In genomic region chr2:137964066-137964858, GRCh38 we compare ENCODE assay signal across 1 cellular context.
TF ChIP-seq lines count a peak whose summit lies in the region.

Gene HNMT, plus strand, starts transcription at chr2:137964473. Its CDS starts 19 bp downstream, at chr2:137964492.

TF ChIP-seq in HepG2, 621 proteins besides CTCF, POLR2A, EP300 and RAD21 (continued from another document and continues in another):
- peak; percentile 69; the same call in 1 of the 2 replicates for TF ChIP-seq ZBTB34 (CRISPR knock-in tag; IDR thresholded peaks at IDR 0.05)
- no peak; the same call in 1 of the 2 replicates for TF ChIP-seq ZNF512B (CRISPR knock-in tag; IDR thresholded peaks at IDR 0.05; ENCODE audit: borderline replicate concordance)
- peak; percentile 48; the same call in 1 of the 2 replicates for TF ChIP-seq ZNF124 (CRISPR knock-in tag; IDR thresholded peaks at IDR 0.05)
- peak; percentile 92 for TF ChIP-seq RARA (CRISPR knock-in tag; IDR thresholded peaks at IDR 0.05)
- TF ChIP-seq ARID5B (CRISPR knock-in tag; IDR thresholded peaks at IDR 0.05), result peak; percentile 92
- peak; percentile 40; the same call in 1 of the 2 replicates for TF ChIP-seq ZNF451 (CRISPR knock-in tag; IDR thresholded peaks at IDR 0.05)
- peak; percentile 98 for TF ChIP-seq PITX1 (CRISPR knock-in tag; IDR thresholded peaks at IDR 0.05)
- no peak for TF ChIP-seq ZNF549 (CRISPR knock-in tag; IDR thresholded peaks at IDR 0.05)
- TF ChIP-seq ZFP36L1 (CRISPR knock-in tag; IDR thresholded peaks at IDR 0.05), result peak; percentile 95; the same call in 1 of the 2 replicates
- TF ChIP-seq ZNF792 (CRISPR knock-in tag; IDR thresholded peaks at IDR 0.05), result peak; percentile 24; the same call in 1 of the 2 replicates
- TF ChIP-seq ATF6 (CRISPR knock-in tag; conservative IDR thresholded peaks at IDR 0.05), result 0 out of 2 replicates have a peak, but pooled peaks have one; percentile 26
- TF ChIP-seq ZNF275 (CRISPR knock-in tag; IDR thresholded peaks at IDR 0.05; ENCODE audit: borderline replicate concordance), result no peak
- peak; percentile 92 for TF ChIP-seq ZNF772 (CRISPR knock-in tag; IDR thresholded peaks at IDR 0.05)
- peak; percentile 38; the same call in 1 of the 2 replicates for TF ChIP-seq BRCA1 (CRISPR knock-in tag; IDR thresholded peaks at IDR 0.05)
- TF ChIP-seq NFRKB (IDR thresholded peaks at IDR 0.05), result peak; percentile 93
- TF ChIP-seq ZBTB7A (CRISPR knock-in tag; IDR thresholded peaks at IDR 0.05), result peak; percentile 56; the same call in 1 of the 2 replicates
- peak; percentile 90 for TF ChIP-seq ZKSCAN8 (CRISPR knock-in tag; IDR thresholded peaks at IDR 0.05; ENCODE audit: borderline replicate concordance)
- TF ChIP-seq CBFB (CRISPR knock-in tag; IDR thresholded peaks at IDR 0.05), result peak; percentile 44; the same call in 1 of the 2 replicates
- peak; percentile 39 for TF ChIP-seq CREB1 (IDR thresholded peaks at IDR 0.05)
- peak; percentile 90 for TF ChIP-seq CREB1 (CRISPR knock-in tag; IDR thresholded peaks at IDR 0.05)
- TF ChIP-seq MLLT10 (CRISPR knock-in tag; IDR thresholded peaks at IDR 0.05), result peak; percentile 75; the same call in 1 of the 2 replicates
- TF ChIP-seq FOXK1 (CRISPR knock-in tag; IDR thresholded peaks at IDR 0.05; ENCODE audit: borderline replicate concordance, low read depth), result peak; percentile 93
- TF ChIP-seq STAT6 (CRISPR knock-in tag; IDR thresholded peaks at IDR 0.05; ENCODE audit: borderline replicate concordance), result peak; percentile 99
- peak; percentile 80; the same call in 1 of the 2 replicates for TF ChIP-seq NKX3-1 (CRISPR knock-in tag; IDR thresholded peaks at IDR 0.05)
- no peak for TF ChIP-seq ZMAT5 (CRISPR knock-in tag; IDR thresholded peaks at IDR 0.05; ENCODE audit: borderline replicate concordance, low read depth)
- peak; percentile 65 for TF ChIP-seq PHF8 (CRISPR knock-in tag; IDR thresholded peaks at IDR 0.05)
- TF ChIP-seq ZNF607 (CRISPR knock-in tag; IDR thresholded peaks at IDR 0.05; ENCODE audit: borderline replicate concordance), result peak; percentile 23; the same call in 1 of the 2 replicates
- peak; percentile 96 for TF ChIP-seq TOE1 (CRISPR knock-in tag; IDR thresholded peaks at IDR 0.05)
- peak; percentile 20; the same call in 1 of the 2 replicates for TF ChIP-seq MXD4 (CRISPR knock-in tag; IDR thresholded peaks at IDR 0.05)
- peak; percentile 76; the same call in 1 of the 2 replicates for TF ChIP-seq ZNF367 (CRISPR knock-in tag; IDR thresholded peaks at IDR 0.05; ENCODE audit: borderline replicate concordance)
- peak; percentile 69; the same call in 1 of the 2 replicates for TF ChIP-seq ZNF674 (CRISPR knock-in tag; IDR thresholded peaks at IDR 0.05; ENCODE audit: low read depth)
- TF ChIP-seq ATF4 (CRISPR knock-in tag; IDR thresholded peaks at IDR 0.05), result peak in 1 of 2 experiments; percentile 94; a peak in 2 of 4 replicates
- TF ChIP-seq ATF3 (CRISPR knock-in tag; IDR thresholded peaks at IDR 0.05), result peak; percentile 19; the same call in 1 of the 2 replicates
- TF ChIP-seq FOXA1 (IDR thresholded peaks at IDR 0.05), result peak; percentile 89
- TF ChIP-seq FOXA1 (CRISPR knock-in tag; IDR thresholded peaks at IDR 0.05), result peak; percentile 87
- peak; percentile 40; the same call in 1 of the 2 replicates for TF ChIP-seq STAT5B (CRISPR knock-in tag; IDR thresholded peaks at IDR 0.05)
- TF ChIP-seq HBP1 (CRISPR knock-in tag; IDR thresholded peaks at IDR 0.05; ENCODE audit: low read depth), result peak; percentile 66; the same call in 1 of the 2 replicates
- TF ChIP-seq ZNF556 (CRISPR knock-in tag; IDR thresholded peaks at IDR 0.05; ENCODE audit: borderline replicate concordance), result peak; percentile 70; the same call in 1 of the 2 replicates
- TF ChIP-seq ZFP91 (CRISPR knock-in tag; IDR thresholded peaks at IDR 0.05; ENCODE audit: borderline replicate concordance), result peak; percentile 80
- peak; percentile 88; the same call in 1 of the 2 replicates for TF ChIP-seq ZNF253 (CRISPR knock-in tag; IDR thresholded peaks at IDR 0.05; ENCODE audit: borderline replicate concordance)
- peak; percentile 29; the same call in 1 of the 2 replicates for TF ChIP-seq REL (CRISPR knock-in tag; conservative IDR thresholded peaks at IDR 0.05)
- TF ChIP-seq REXO4 (CRISPR knock-in tag; IDR thresholded peaks at IDR 0.05; ENCODE audit: borderline replicate concordance), result peak; percentile 51; the same call in 1 of the 2 replicates
- TF ChIP-seq RELA (CRISPR knock-in tag; IDR thresholded peaks at IDR 0.05), result peak; percentile 50
